In genomic region chr4:40623707-40624106, GRCh38 we compare ENCODE assay signal across 19 cellular contexts. TPM values are rescaled to one million over a fixed set of nuclear protein-coding genes. Genes with fewer than 3 reads are reported as not detected.
A peak's percentile ranks its signal among the peaks of the same experiment; 100 is the strongest.
DNase-seq lines count a peak whose midpoint lies in the region; ATAC-seq and TF ChIP-seq lines count a peak whose summit lies in the region.
"Had no signal": no experiment of that assay in that cellular context is flagged by ENCODE, and none has a peak within 500 bp of the region (broad histone marks: within the 10 kb centered on the region; RNA-seq: fewer than 3 reads in every experiment).

No MANE protein-coding gene starts in this region.

- H3K9me2 ChIP-seq in GM23338 (ENCODE audit: insufficient read depth) = no peaks in the 10 kb centered on the region

- CTCF ChIA-PET in WTC11 (lab: Charles Lee) (no interaction called here), GM10248 (lab: Yijun Ruan, JAX) (no interaction called here)

- no peak overlapping the region for H3K4me3 Mint-ChIP-seq in GM23338
- no peak overlapping the region for H3K4me3 Mint-ChIP-seq in WTC11
- no peak overlapping the region for H3K4me3 Mint-ChIP-seq in type B pancreatic cell
- H3K4me3 Mint-ChIP-seq: B cell; CD8-positive, alpha-beta memory T cell; T-helper 1 cell treated with Interleukin-12 subunit alpha and Interleukin-12 subunit beta and Interleukin-4 antibody, amounts not matched to agents 30 μg/mL and 1 μg/mL, for 36 hours had no signal

- no peak for DNase-seq in GM23338 (ENCODE audit: low spot score)
- DNase-seq in WTC11 (ENCODE audit: low spot score) = no peak
- no peak for DNase-seq in esophagus squamous epithelium (lab: John Stamatoyannopoulos, UW)
- DNase-seq in type B pancreatic cell (ENCODE audit: extremely low spot score, unreplicated experiment) = no peak
- DNase-seq in GM10248 (ENCODE audit: extremely low spot score) = no peak
- DNase-seq: CD8-positive, alpha-beta memory T cell; GDM1; Karpas-422; NCI-H1105 treated with DMSO at 0.1 percent for 48 hours; NCI-H1694 treated with DMSO at 0.1 percent for 48 hours; NCI-H2107; NCI-H2227 treated with DMSO at 0.1 percent for 48 hours; NCI-H524; Right ventricle myocardium superior had no signal

- no peak for TF ChIP-seq POLR2A in esophagus squamous epithelium (IDR thresholded peaks at IDR 0.05)

- H3K4me1 Mint-ChIP-seq in GM23338 (peaks cover 70% of the 10 kb centered on the region), WTC11 (peaks cover 81% of the 10 kb centered on the region), type B pancreatic cell (ENCODE audit: unreplicated experiment) (peaks cover 46% of the 10 kb centered on the region)

- POLR2A ChIA-PET in WTC11 (lab: Charles Lee) (no interaction called here), GM10248 (lab: Yijun Ruan, JAX) (no interaction called here)

- no peak overlapping the region for H2AFZ ChIP-seq in GM23338

- H3K27ac Mint-ChIP-seq in GM23338 (no peak overlapping the region), WTC11 (peak overlapping the region; percentile 91), type B pancreatic cell (peak overlapping the region; percentile 50)
- H3K27ac Mint-ChIP-seq: B cell; CD8-positive, alpha-beta memory T cell; T-helper 1 cell treated with Interleukin-12 subunit alpha and Interleukin-12 subunit beta and Interleukin-4 antibody, amounts not matched to agents 30 μg/mL and 1 μg/mL, for 36 hours had no signal

- H3K27me3 ChIP-seq in GM23338 (ENCODE audit: insufficient read depth) (no peaks in the 10 kb centered on the region), esophagus squamous epithelium (peaks cover 0 to 14% (median 0%) of the 10 kb centered on the region in 4 donors)

- H3K4me1 ChIP-seq in GM23338 (ENCODE audit: insufficient read depth) (peaks cover 55% of the 10 kb centered on the region), esophagus squamous epithelium (peaks cover 9 to 78% (median 26%) of the 10 kb centered on the region in 3 donors)

- intact Hi-C loops in esophagus squamous epithelium (cut with DNase I) = no loop called here

- ATAC-seq in GM23338 (no peak), WTC11 (no peak), GM21825 (IDR thresholded peaks at IDR 0.05; ENCODE audit: unreplicated experiment) (no peak), HG02840 (IDR thresholded peaks at IDR 0.05; ENCODE audit: low FRiP score, unreplicated experiment) (no peak)
- ATAC-seq: SK-N-SH treated with all-trans-retinoic acid at 6 μM for 48 hours had no signal

- H3K9me3 Mint-ChIP-seq in GM23338 = 0 out of 3 replicates have a peak, but pooled peaks cover 3% of the 10 kb centered on the region
- no peaks in the 10 kb centered on the region for H3K9me3 Mint-ChIP-seq in WTC11
- H3K9me3 Mint-ChIP-seq in type B pancreatic cell = peaks cover 6% of the 10 kb centered on the region
- H3K9me3 Mint-ChIP-seq: CD8-positive, alpha-beta memory T cell had no signal

- H3K36me3 Mint-ChIP-seq in GM23338 (ENCODE audit: low read depth) (peaks cover 76% of the 10 kb centered on the region), WTC11 (peaks cover 28% of the 10 kb centered on the region), type B pancreatic cell (peaks cover 11% of the 10 kb centered on the region)

- H3K27me3 Mint-ChIP-seq in GM23338 (ENCODE audit: insufficient read depth, low read depth, poor library complexity) (peaks cover 13% of the 10 kb centered on the region), WTC11 (ENCODE audit: low read depth) (no peaks in the 10 kb centered on the region), type B pancreatic cell (no peaks in the 10 kb centered on the region)

- no peak for TF ChIP-seq CTCF in GM23338 (conservative IDR thresholded peaks at IDR 0.05; ENCODE audit: low read depth in 2 of 2)
- TF ChIP-seq CTCF in WTC11 (IDR thresholded peaks at IDR 0.05) = no peak
- no peak for TF ChIP-seq CTCF in esophagus squamous epithelium (IDR thresholded peaks at IDR 0.05)
- no peak for TF ChIP-seq CTCF in type B pancreatic cell (conservative IDR thresholded peaks at IDR 0.05)
- TF ChIP-seq CTCF in GM10248 (IDR thresholded peaks at IDR 0.05; ENCODE audit: control extremely low read depth, extremely low read depth, low read depth, missing control alignments) = no peak

- H3K36me3 ChIP-seq in GM23338 (ENCODE audit: insufficient read depth) = peaks cover 4% of the 10 kb centered on the region; the same call in 1 of the 2 replicates
- peaks cover 0 to 3% (median 0%) of the 10 kb centered on the region in 3 donors for H3K36me3 ChIP-seq in esophagus squamous epithelium

- 0 out of 2 replicates have a peak, but pooled peaks cover 4% of the 10 kb centered on the region for H3F3A ChIP-seq in GM23338 (replicated peaks; ENCODE audit: low read depth)

- H3K9me3 ChIP-seq in esophagus squamous epithelium = no peaks in the 10 kb centered on the region

- no peak overlapping the region for H3K4me2 ChIP-seq in GM23338

- H3K79me2 ChIP-seq in GM23338 (replicated peaks; ENCODE audit: insufficient read depth) = peaks cover 99% of the 10 kb centered on the region

- H4K20me1 ChIP-seq in GM23338 (replicated peaks; ENCODE audit: insufficient read depth) = 0 out of 2 replicates have a peak, but pooled peaks cover 8% of the 10 kb centered on the region

- 89 to 91% methylated on average over 7 of the region's 7 CpGs for WGBS in esophagus squamous epithelium, 2 donors

- H3K4me3 ChIP-seq in GM23338 = no peak overlapping the region
- no peak overlapping the region for H3K4me3 ChIP-seq in esophagus squamous epithelium

- H3K27ac ChIP-seq in GM23338 (ENCODE audit: low read depth) (peak overlapping the region; percentile 65; the same call in 1 of the 2 replicates), esophagus squamous epithelium (peak overlapping the region; percentile 80 to 96 (median 86))

TF ChIP-seq in GM23338, 12 proteins besides CTCF, POLR2A, EP300 and RAD21 (continues in another document):
- TF ChIP-seq CREB1 (CRISPR knock-in tag; IDR thresholded peaks at IDR 0.05; ENCODE audit: low read depth) = no peak
- no peak for TF ChIP-seq STAT1 (IDR thresholded peaks at IDR 0.05; ENCODE audit: unreplicated experiment)
- TF ChIP-seq JUNB (IDR thresholded peaks at IDR 0.05; ENCODE audit: unreplicated experiment) = no peak

TF ChIP-seq in WTC11, 78 proteins besides CTCF, POLR2A, EP300 and RAD21:
- TF ChIP-seq HMGA2 (CRISPR knock-in tag; IDR thresholded peaks at IDR 0.05) = no peak
- no peak for TF ChIP-seq OVOL2 (CRISPR knock-in tag; IDR thresholded peaks at IDR 0.05; ENCODE audit: borderline replicate concordance)
- no peak for TF ChIP-seq ZNF416 (CRISPR knock-in tag; IDR thresholded peaks at IDR 0.05)
- no peak for TF ChIP-seq KAT7 (CRISPR knock-in tag; IDR thresholded peaks at IDR 0.05; ENCODE audit: borderline replicate concordance)
- TF ChIP-seq AFF4 (CRISPR knock-in tag; IDR thresholded peaks at IDR 0.05; ENCODE audit: borderline replicate concordance) = no peak
- TF ChIP-seq SOX15 (CRISPR knock-in tag; IDR thresholded peaks at IDR 0.05) = no peak
- no peak for TF ChIP-seq FOXJ3 (CRISPR knock-in tag; IDR thresholded peaks at IDR 0.05; ENCODE audit: borderline replicate concordance)
- TF ChIP-seq MAX (CRISPR knock-in tag; IDR thresholded peaks at IDR 0.05) = no peak
- TF ChIP-seq ZNF232 (CRISPR knock-in tag; IDR thresholded peaks at IDR 0.05) = no peak
- no peak for TF ChIP-seq FOXK1 (CRISPR knock-in tag; IDR thresholded peaks at IDR 0.05)
- TF ChIP-seq NR1H2 (CRISPR knock-in tag; IDR thresholded peaks at IDR 0.05) = no peak
- no peak for TF ChIP-seq TP53 (CRISPR knock-in tag; IDR thresholded peaks at IDR 0.05)
- TF ChIP-seq E2F1 (CRISPR knock-in tag; IDR thresholded peaks at IDR 0.05) = no peak
TF ChIP-seq in WTC11: peak in this region for 0.

RNA-seq across cellular contexts. Expression of gene RBM47, which starts 6.0 kb away (rescaled TPM):
- 125 and 139 TPM in 2 replicates for total RNA-seq in GM23338 (2014; rRNA removed; shearing (Covaris generic))
- polyA plus RNA-seq in GM23338 (2016; fragmentation: Nextera tagmentation; extraction: Ambion mirVana) = 31.8 and 35.6 TPM in 2 replicates
- total RNA-seq in WTC11 (2021) (89.0 to 97.9 TPM (median 92.5 TPM) in 3 replicates), esophagus squamous epithelium (100 to 1,000 TPM in 2 of 4 donors, 10 to 100 TPM in 2; 94.6 to 197 (median 125) TPM), type B pancreatic cell (ENCODE audit: low replicate concordance) (53.5 and 97.1 TPM in 2 replicates)
- polyA plus RNA-seq: CD8-positive, alpha-beta memory T cell had no signal
